Comparison of ENCODE assay signal across 1 cellular context in the genomic region with DNA sequence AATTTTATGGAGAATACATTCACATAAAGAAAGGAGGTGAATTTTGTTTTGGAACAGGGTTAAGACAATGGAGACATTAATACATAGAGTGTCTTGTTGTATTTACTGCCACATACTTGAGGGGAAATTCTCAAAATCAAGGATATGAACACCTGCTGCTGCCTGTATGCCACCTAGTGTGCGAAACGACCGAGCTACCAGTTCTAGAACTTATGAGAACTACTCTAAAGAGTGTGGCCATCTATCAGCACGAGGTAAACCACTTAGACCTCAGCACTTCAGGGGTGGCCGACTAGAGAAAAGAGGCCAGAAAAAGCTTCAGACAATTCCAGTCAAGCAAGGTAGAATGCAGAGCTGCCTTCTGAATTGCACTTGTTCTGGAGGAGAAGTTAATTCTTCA.
TF ChIP-seq lines count a peak whose summit lies in the region.

No MANE protein-coding gene starts in this region.

TF ChIP-seq in endothelial cell of umbilical vein, 7 proteins besides CTCF, POLR2A, EP300 and RAD21 (continued from another document):
- TF ChIP-seq, protein P1, sequence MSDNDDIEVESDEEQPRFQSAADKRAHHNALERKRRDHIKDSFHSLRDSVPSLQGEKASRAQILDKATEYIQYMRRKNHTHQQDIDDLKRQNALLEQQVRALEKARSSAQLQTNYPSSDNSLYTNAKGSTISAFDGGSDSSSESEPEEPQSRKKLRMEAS (IDR thresholded peaks at IDR 0.05; ENCODE audit: insufficient read depth, insufficient read length) = no peak
- TF ChIP-seq EZH2 (IDR thresholded peaks at IDR 0.05; ENCODE audit: borderline replicate concordance, low read depth, low read length, severe bottlenecking) = no peak
- no peak for TF ChIP-seq GATA2 (IDR thresholded peaks at IDR 0.05; ENCODE audit: insufficient read depth, insufficient read length, low read depth, low read length)
